Comparison of ENCODE assay signal across 17 cellular contexts in genomic region chr1:180742663-180743062, GRCh38.
A peak's percentile ranks its signal among the peaks of the same experiment; 100 is the strongest.
DNase-seq lines count a peak whose midpoint lies in the region; ATAC-seq, FAIRE-seq and TF ChIP-seq lines count a peak whose summit lies in the region.
"Had no signal": no experiment of that assay in that cellular context is flagged by ENCODE, and none has a peak within 500 bp of the region (broad histone marks: within the 10 kb centered on the region; RNA-seq: fewer than 3 reads in every experiment).

No MANE protein-coding gene starts in this region.

- TF ChIP-seq POLR2A in K562 (conservative IDR thresholded peaks at IDR 0.05): no peak

- no TSS peak for BruUV-seq in K562 (replicated peaks; lab: Mats Ljungman, UMichigan)

- H3K79me2 ChIP-seq in K562 (ENCODE audit: control insufficient read depth, insufficient read depth, low read length): peaks cover 29% of the 10 kb centered on the region

- no peaks in the 10 kb centered on the region for H3K27me3 ChIP-seq in K562 (ENCODE audit: control insufficient read depth in 2 of 2, insufficient read depth in 2 of 2, low read length in 2 of 2)
- H3K27me3 ChIP-seq in small intestine (ENCODE audit: control insufficient read depth in 2 of 2, insufficient read depth in 2 of 2, low read length in 2 of 2): no peaks in the 10 kb centered on the region
- H3K27me3 ChIP-seq: BLaER1 treated with 17β-estradiol and CSF1 and Interleukin-3, amounts not matched to agents 10 nM and 100 nM had no signal

- H3K4me3 ChIP-seq in K562: no peak overlapping the region
- H3K4me3 ChIP-seq in small intestine (ENCODE audit: low read depth in 1 of 2, low read length in 2 of 2): no peak overlapping the region
- H3K4me3 ChIP-seq in mucosa of descending colon: no peak overlapping the region
- H3K4me3 ChIP-seq: BLaER1 treated with 17β-estradiol and CSF1 and Interleukin-3, amounts not matched to agents 10 nM and 100 nM had no signal

- no peak for TF ChIP-seq EP300 in K562 (IDR thresholded peaks at IDR 0.05; ENCODE audit: low read length)

- CTCF ChIA-PET in K562 (lab: Yijun Ruan, JAX; ENCODE audit: low intra/inter-chr PET ratio): no interaction called here

- intact Hi-C loops in K562 (cut with micrococcal nuclease): no loop called here
- intact Hi-C loops in mucosa of descending colon (cut with DNase I, micrococcal nuclease): no loop called here

- no peaks in the 10 kb centered on the region for H3K36me3 ChIP-seq in K562 (ENCODE audit: control insufficient read depth, insufficient read depth, low read length)
- no peaks in the 10 kb centered on the region for H3K36me3 ChIP-seq in small intestine (ENCODE audit: control insufficient read depth in 2 of 2, insufficient read depth in 2 of 2, low read length in 2 of 2)
- H3K36me3 ChIP-seq in mucosa of descending colon (ENCODE audit: low read depth): no peaks in the 10 kb centered on the region

- in situ Hi-C loops in K562 (cut with MboI): no loop called here

- no peak overlapping the region for H3K9ac ChIP-seq in K562 (ENCODE audit: insufficient read depth in 1 of 2, low read depth in 2 of 2, low read length in 2 of 2)
- H3K9ac ChIP-seq: BLaER1 treated with 17β-estradiol and CSF1 and Interleukin-3, amounts not matched to agents 10 nM and 100 nM had no signal

- 0 out of 2 replicates have a peak, but pooled peaks cover 5% of the 10 kb centered on the region for H3K9me3 ChIP-seq in K562 (replicated peaks; ENCODE audit: control insufficient read depth, insufficient read depth, low read depth, low read length)
- no peaks in the 10 kb centered on the region for H3K9me3 ChIP-seq in small intestine (ENCODE audit: control insufficient read depth, low read depth)
- H3K9me3 ChIP-seq in mucosa of descending colon: peaks cover 14% of the 10 kb centered on the region

- no peak overlapping the region for H3K27ac ChIP-seq in K562 (ENCODE audit: extremely low read depth, low read depth, low read length)
- H3K27ac ChIP-seq in small intestine (ENCODE audit: low read depth in 1 of 2, low read length in 1 of 2): no peak overlapping the region
- H3K27ac ChIP-seq: BLaER1 treated with 17β-estradiol and CSF1 and Interleukin-3, amounts not matched to agents 10 nM and 100 nM; C4-2B had no signal

- H4K20me1 ChIP-seq in K562 (replicated peaks; ENCODE audit: control insufficient read depth, insufficient read depth, low read length): no peaks in the 10 kb centered on the region
- H4K20me1 ChIP-seq: BLaER1 treated with 17β-estradiol and CSF1 and Interleukin-3, amounts not matched to agents 10 nM and 100 nM had no signal

- H2AFZ ChIP-seq in K562 (ENCODE audit: low read depth, low read length): no peak overlapping the region

- no peak for ATAC-seq in K562
- ATAC-seq in GM21515 (IDR thresholded peaks at IDR 0.05; ENCODE audit: unreplicated experiment): no peak
- ATAC-seq in mucosa of descending colon: no peak
- ATAC-seq: CD8-positive, alpha-beta T cell had no signal

- peak; percentile 6 for FAIRE-seq in D721Med (lab: Jason Lieb, UNC)
- FAIRE-seq in K562 (lab: Jason Lieb, UNC): no peak
- peak; percentile 23 for FAIRE-seq in small intestine (lab: Jason Lieb, UNC)
- FAIRE-seq: GM12891, GM19239 had no signal

- H3K4me1 ChIP-seq in K562 (replicated peaks in 1 of 2; ENCODE audit: control insufficient read depth in 2 of 2, insufficient read depth in 2 of 2, low read length in 2 of 2) (no peaks in the 10 kb centered on the region), small intestine (ENCODE audit: control insufficient read depth in 2 of 2, insufficient read depth in 1 of 2, low read depth in 1 of 2, low read length in 1 of 2) (no peaks in the 10 kb centered on the region), mucosa of descending colon (ENCODE audit: low read depth) (no peaks in the 10 kb centered on the region)
- H3K4me1 ChIP-seq: BLaER1 treated with 17β-estradiol and CSF1 and Interleukin-3, amounts not matched to agents 10 nM and 100 nM; Caco-2 had no signal

- H3K4me2 ChIP-seq in K562 (ENCODE audit: insufficient read depth, low read length): no peak overlapping the region
- H3K4me2 ChIP-seq: BLaER1 treated with 17β-estradiol and CSF1 and Interleukin-3, amounts not matched to agents 10 nM and 100 nM had no signal

- no peaks in the 10 kb centered on the region for H3K9me1 ChIP-seq in K562 (ENCODE audit: control insufficient read depth, insufficient read depth, low read length)

- DNase-seq in D721Med (ENCODE audit: insufficient read length, low spot score) (no peak), K562 (ENCODE audit: extremely low read depth in 1 of 4, low spot score in 3 of 4) (no peak), small intestine (no peak), mucosa of descending colon (no peak), RPMI8226 (no peak)
- DNase-seq: 8988T; AML-193; Caco-2; CD4-positive, alpha-beta T cell; CD8-positive, alpha-beta T cell; DMS79 treated with DMSO at 0.1 percent for 48 hours; GF-D8 had no signal

- no peak for TF ChIP-seq CTCF in D721Med (IDR thresholded peaks at IDR 0.05; ENCODE audit: insufficient read depth, missing control alignments)
- no peak for TF ChIP-seq CTCF in K562 (IDR thresholded peaks at IDR 0.05 in 2 of 3, conservative IDR thresholded peaks at IDR 0.05 in 1 of 3; ENCODE audit: insufficient read depth in 2 of 3, low read depth in 1 of 3, low read length in 3 of 3)
- TF ChIP-seq CTCF in mucosa of descending colon (IDR thresholded peaks at IDR 0.05): no peak

- no peak for TF ChIP-seq RAD21 in K562 (CRISPR knock-in tag; conservative IDR thresholded peaks at IDR 0.05 in 1 of 2, IDR thresholded peaks at IDR 0.05 in 1 of 2)

- POLR2A ChIA-PET in K562 (lab: Yijun Ruan, JAX): interaction anchor here (0.6 kb wide), 1 partner anchor 12 kb away, joined by 3 read pairs; no protein-coding TSS in a partner anchor

TF ChIP-seq in K562, 482 proteins besides CTCF, POLR2A, EP300 and RAD21:
- TF ChIP-seq C11orf30 (IDR thresholded peaks at IDR 0.05; ENCODE audit: low read depth) (peak; percentile 66), TEAD1 (CRISPR knock-in tag; IDR thresholded peaks at IDR 0.05) (no peak), ZNF316 (IDR thresholded peaks at IDR 0.05) (peak; percentile 81), MAFG (tag; conservative IDR thresholded peaks at IDR 0.05) (peak; percentile 39)
